In genomic region chr17:82105417-82105881, GRCh38 we compare ENCODE assay signal across 8 cellular contexts. TPM values are rescaled to one million over a fixed set of nuclear protein-coding genes. Genes with fewer than 3 reads are reported as not detected.
DNase-seq lines count a peak whose midpoint lies in the region; ATAC-seq and TF ChIP-seq lines count a peak whose summit lies in the region.

No MANE protein-coding gene starts in this region.

- peak overlapping the region; percentile 45 to 94 (median 88) for H3K4me3 Mint-ChIP-seq in CD4-positive, alpha-beta memory T cell

- H3K4me3 ChIP-seq in CD4-positive, alpha-beta memory T cell (ENCODE audit: low read length in 2 of 2) = peak overlapping the region; percentile 63 to 84
- peak overlapping the region; percentile 59 for H3K4me3 ChIP-seq in NB4 (ENCODE audit: low read depth, low read length)
- peak overlapping the region in 1 of 2 experiments; percentile 62 for H3K4me3 ChIP-seq in neutrophil (ENCODE audit: low read depth in 1 of 2, low read length in 1 of 2)
- no peak overlapping the region for H3K4me3 ChIP-seq in MG63

- no peak for TF ChIP-seq CTCF in NB4 (IDR thresholded peaks at IDR 0.05; ENCODE audit: low read depth, low read length)
- TF ChIP-seq CTCF in neutrophil (IDR thresholded peaks at IDR 0.05) = no peak

- H3K9me3 Mint-ChIP-seq in CD4-positive, alpha-beta memory T cell = no peaks in the 10 kb centered on the region

- CTCF ChIA-PET in CD4-positive, alpha-beta memory T cell (lab: Charles Lee; ENCODE audit: partially characterized antibody) = interaction anchor here (0.6 to 2.6 kb wide), 6 partner anchors 8 to 101 kb away, joined by 3 to 14 read pairs (median 5); partner anchors contain the start of gene DCXR

- no peak for DNase-seq in CD4-positive, alpha-beta memory T cell
- DNase-seq in NB4 (ENCODE audit: low read depth) (no peak), caudate nucleus (lab: John Stamatoyannopoulos, UW) (no peak), Ammon's horn (ENCODE audit: low spot score) (no peak), UCSD-AML1 (lab: John Stamatoyannopoulos, UW; ENCODE audit: unreplicated experiment) (no peak), MG63 (no peak)

- no peak for TF ChIP-seq POLR2A in NB4 (IDR thresholded peaks at IDR 0.05; ENCODE audit: extremely low read depth, insufficient read length)

- peaks cover 35% of the 10 kb centered on the region for H3K4me1 ChIP-seq in CD4-positive, alpha-beta memory T cell (ENCODE audit: insufficient read depth, low read length)
- peaks cover 26 to 39% of the 10 kb centered on the region in 2 experiments for H3K4me1 ChIP-seq in neutrophil (ENCODE audit: control insufficient read depth in 1 of 2, insufficient read depth in 1 of 2, low read depth in 1 of 2, low read length in 1 of 2)

- no peaks in the 10 kb centered on the region for H3K36me3 ChIP-seq in CD4-positive, alpha-beta memory T cell (ENCODE audit: insufficient read depth, low read length)
- no peaks in the 10 kb centered on the region for H3K36me3 ChIP-seq in neutrophil
- H3K36me3 ChIP-seq in MG63 = peaks cover 5% of the 10 kb centered on the region; the same call in 1 of the 2 replicates

- no peak for ATAC-seq in HG02678 (IDR thresholded peaks at IDR 0.05; ENCODE audit: unreplicated experiment)

- H3K4me1 Mint-ChIP-seq in CD4-positive, alpha-beta memory T cell = peaks cover 9 to 51% (median 22%) of the 10 kb centered on the region in 4 donors

- H3K27ac Mint-ChIP-seq in CD4-positive, alpha-beta memory T cell = peak overlapping the region; percentile 67 to 98 (median 94)

- H3K27me3 ChIP-seq in CD4-positive, alpha-beta memory T cell (ENCODE audit: insufficient read depth, low read length) = no peaks in the 10 kb centered on the region
- H3K27me3 ChIP-seq in neutrophil (no peaks in the 10 kb centered on the region), MG63 (no peaks in the 10 kb centered on the region)

- H3K9me3 ChIP-seq in CD4-positive, alpha-beta memory T cell (ENCODE audit: control insufficient read depth in 1 of 2, low read length in 2 of 2) = no peaks in the 10 kb centered on the region
- no peaks in the 10 kb centered on the region for H3K9me3 ChIP-seq in neutrophil
- no peaks in the 10 kb centered on the region for H3K9me3 ChIP-seq in MG63

- intact Hi-C loops in CD4-positive, alpha-beta memory T cell (cut with micrococcal nuclease) = no loop called here

- peak overlapping the region; percentile 65 for H3K27ac ChIP-seq in CD4-positive, alpha-beta memory T cell (ENCODE audit: low read depth, low read length)
- H3K27ac ChIP-seq in caudate nucleus (ENCODE audit: low read depth, low read length) = peak overlapping the region; percentile 83
- H3K27ac ChIP-seq in neutrophil = peak overlapping the region; percentile 89

- POLR2A ChIA-PET in CD4-positive, alpha-beta memory T cell (lab: Charles Lee; ENCODE audit: partially characterized antibody) = interaction anchor here (0.7 to 6.3 kb wide), 15 partner anchors 7 to 272 kb away, joined by 3 to 65 read pairs (median 6); partner anchors contain the start of genes CENPX, DCXR, DUS1L and FASN

- peaks cover 2 to 3% of the 10 kb centered on the region in 2 donors for H3K36me3 Mint-ChIP-seq in CD4-positive, alpha-beta memory T cell

- H3K27me3 Mint-ChIP-seq in CD4-positive, alpha-beta memory T cell = no peaks in the 10 kb centered on the region

RNA-seq across cellular contexts. Expression of gene FASN, which starts 7.4 kb away (rescaled TPM):
- total RNA-seq in CD4-positive, alpha-beta memory T cell = 10 to 100 TPM; 26.5 to 27.7 TPM
- 1 to 10 TPM in 1 of 2 donors, under 1 TPM in 1; 0.03 to 3.5 TPM for polyA plus RNA-seq in CD4-positive, alpha-beta memory T cell
- total RNA-seq in MG63 (2014; rRNA removed; shearing (Covaris generic); ENCODE audit: low replicate concordance) = 112 and 125 TPM in 2 replicates

RNA-seq across cellular contexts. Expression of gene DUS1L, which starts 39.8 kb away (rescaled TPM):
- 100 to 1,000 TPM; 139 to 141 TPM for total RNA-seq in CD4-positive, alpha-beta memory T cell
- polyA plus RNA-seq in CD4-positive, alpha-beta memory T cell = 100 to 1,000 TPM in 1 of 2 donors, 10 to 100 TPM in 1; 48.1 to 138 TPM
- total RNA-seq in MG63 (2014; rRNA removed; shearing (Covaris generic); ENCODE audit: low replicate concordance) = 104 and 123 TPM in 2 replicates

RNA-seq across cellular contexts. Expression of gene GPS1, which starts 53.8 kb away (rescaled TPM):
- total RNA-seq in CD4-positive, alpha-beta memory T cell = 10 to 100 TPM; 85.1 to 89.0 TPM
- polyA plus RNA-seq in CD4-positive, alpha-beta memory T cell = 100 to 1,000 TPM; 139 to 148 TPM
- total RNA-seq in MG63 (2014; rRNA removed; shearing (Covaris generic); ENCODE audit: low replicate concordance) = 103 and 181 TPM in 2 replicates

RNA-seq across cellular contexts. Expression of gene RFNG, which starts 53.8 kb away (rescaled TPM):
- 10 to 100 TPM; 37.6 to 44.0 TPM for total RNA-seq in CD4-positive, alpha-beta memory T cell
- polyA plus RNA-seq in CD4-positive, alpha-beta memory T cell = 1 to 10 TPM; 6.2 to 8.2 TPM
- total RNA-seq in MG63 (2014; rRNA removed; shearing (Covaris generic); ENCODE audit: low replicate concordance) = 41.2 and 41.6 TPM in 2 replicates
